ENCODE assay signal across 2 cellular contexts in the genomic region with DNA sequence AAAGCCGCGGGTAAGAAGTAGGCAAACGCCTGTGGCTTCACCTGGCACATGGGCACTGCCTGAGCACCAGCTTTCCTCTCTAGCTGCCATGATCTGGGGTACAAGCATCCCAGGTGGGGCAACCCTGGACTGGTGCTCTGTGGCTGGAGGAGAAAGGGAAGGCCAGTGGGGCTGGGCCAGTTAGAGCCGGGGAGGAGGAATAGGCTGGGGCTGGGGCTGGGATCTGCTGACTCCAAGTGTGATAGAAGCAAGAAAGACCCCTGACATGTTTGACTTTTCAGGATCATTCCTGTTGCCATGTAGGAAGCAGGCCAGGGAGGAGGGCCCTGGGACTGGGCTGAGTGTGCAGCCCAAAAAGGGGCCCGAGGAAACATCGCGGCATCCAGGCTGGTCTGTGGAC. TPM values are rescaled to one million over a fixed set of nuclear protein-coding genes. Genes with fewer than 3 reads are reported as not detected.
"Had no signal": no experiment of that assay in that cellular context is flagged by ENCODE, and none has a peak within 500 bp of the region (broad histone marks: within the 10 kb centered on the region; RNA-seq: fewer than 3 reads in every experiment).

No MANE protein-coding gene starts in this region.

RNA-seq across cellular contexts. Expression of a gene that starts 48.5 kb away (rescaled TPM):
- total RNA-seq: HT-29 had no signal
- polyA plus RNA-seq: K562 had no signal
